1 cellular context compared by ENCODE assay signal in genomic region chr7:96998765-96999164, GRCh38.
A peak's percentile ranks its signal among the peaks of the same experiment; 100 is the strongest.
TF ChIP-seq lines count a peak whose summit lies in the region.

No MANE protein-coding gene starts in this region.

TF ChIP-seq in endothelial cell of umbilical vein, 7 proteins besides CTCF, POLR2A, EP300 and RAD21:
- TF ChIP-seq POLR2AphosphoS5 (IDR thresholded peaks at IDR 0.05; ENCODE audit: insufficient read depth, low read depth, low read length) (no peak), EZH2 (IDR thresholded peaks at IDR 0.05; ENCODE audit: borderline replicate concordance, low read depth, low read length, severe bottlenecking) (peak; percentile 45)
